In the genomic region with DNA sequence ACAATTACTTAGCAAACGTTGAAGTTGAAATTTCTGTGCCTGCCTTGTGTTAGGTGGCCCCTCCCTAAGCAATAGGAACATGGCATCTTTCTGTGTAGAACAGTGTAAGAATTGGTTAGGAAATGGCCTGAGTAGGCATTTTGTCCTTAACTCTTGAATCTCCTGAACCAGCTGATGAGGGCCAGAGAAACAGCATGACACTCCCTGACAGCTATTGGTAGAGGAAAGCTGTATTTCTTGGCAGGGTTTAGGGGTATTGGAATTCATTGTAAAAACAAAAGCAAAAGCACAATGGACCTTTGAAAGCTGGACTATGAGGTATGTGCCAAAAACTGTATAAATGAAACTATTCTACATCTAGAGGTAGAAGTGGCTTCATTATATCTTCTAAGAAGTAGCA, we compare ENCODE assay signal across 18 cellular contexts. TPM values are rescaled to one million over a fixed set of nuclear protein-coding genes. Genes with fewer than 3 reads are reported as not detected.
A peak's percentile ranks its signal among the peaks of the same experiment; 100 is the strongest.
DNase-seq lines count a peak whose midpoint lies in the region; ATAC-seq and TF ChIP-seq lines count a peak whose summit lies in the region.
"Had no signal": no experiment of that assay in that cellular context is flagged by ENCODE, and none has a peak within 500 bp of the region (broad histone marks: within the 10 kb centered on the region; RNA-seq: fewer than 3 reads in every experiment).

No MANE protein-coding gene starts in this region.

- no peaks in the 10 kb centered on the region for H3K27me3 ChIP-seq in stomach

- no peaks in the 10 kb centered on the region for H3K9me3 ChIP-seq in stomach
- H3K9me3 ChIP-seq: mucosa of descending colon, prostate gland had no signal

- no peak for TF ChIP-seq CTCF in HFFc6 (IDR thresholded peaks at IDR 0.05)
- no peak for TF ChIP-seq CTCF in cardiac fibroblast (IDR thresholded peaks at IDR 0.05; ENCODE audit: low read depth, low read length)
- no peak for TF ChIP-seq CTCF in stomach (IDR thresholded peaks at IDR 0.05)

- no peak overlapping the region for H3K4me3 Mint-ChIP-seq in HFFc6
- H3K4me3 Mint-ChIP-seq: activated T-cell treated with anti-CD3 and anti-CD28 coated beads, Interleukin-2, amount 50 U/mL, for 24 hours; CD14-positive monocyte; stimulated activated naive B cell treated with anti-CD40 and anti-IgM and Interleukin-4, amounts not matched to agents 10 μg/mL and 1 μg/mL and 100 μg/mL, for 72 hours had no signal

- peak; percentile 32 for DNase-seq in HFFc6
- DNase-seq in cardiac fibroblast (ENCODE audit: low read depth in 2 of 2), result peak; percentile 85 to 90
- no peak for DNase-seq in left ventricle myocardium superior
- DNase-seq in stomach, result no peak
- no peak for DNase-seq in NOMO-1 treated with dmso at 0.1 percent for 144 hours (lab: John Stamatoyannopoulos, UW; ENCODE audit: unreplicated experiment)
- no peak for DNase-seq in activated gamma-delta T cell (lab: John Stamatoyannopoulos, UW)
- DNase-seq: activated CD4-positive, alpha-beta T cell treated with anti-CD3 and anti-CD28 coated beads for 1 hour; activated T-cell treated with anti-CD3 and anti-CD28 coated beads, Interleukin-2, amount 50 U/mL, for 24 hours; Karpas-422; mucosa of descending colon; NCI-H2107; stimulated activated CD4-positive, alpha-beta T cell treated with anti-CD3 and anti-CD28 coated beads, Interleukin-4, amount 100 ng/mL, for 1 hour; stimulated activated naive B cell treated with anti-CD40 and anti-IgM and Interleukin-4, amounts not matched to agents 10 μg/mL and 1 μg/mL and 100 μg/mL, for 72 hours; T-helper 1 cell had no signal

- TF ChIP-seq EP300 in stomach (IDR thresholded peaks at IDR 0.05), result no peak

- peak overlapping the region in 4 of 5 donors; percentile 2 to 52 (median 26) for H3K27ac ChIP-seq in stomach
- H3K27ac ChIP-seq: prostate gland had no signal

- no peaks in the 10 kb centered on the region for H3K9me3 Mint-ChIP-seq in HFFc6
- H3K9me3 Mint-ChIP-seq: activated T-cell treated with anti-CD3 and anti-CD28 coated beads, Interleukin-2, amount 50 U/mL, for 24 hours; CD14-positive monocyte; stimulated activated naive B cell treated with anti-CD40 and anti-IgM and Interleukin-4, amounts not matched to agents 10 μg/mL and 1 μg/mL and 100 μg/mL, for 72 hours had no signal

- TF ChIP-seq POLR2A in stomach (IDR thresholded peaks at IDR 0.05), result no peak

- no peaks in the 10 kb centered on the region; the same call in 1 of the 2 replicates for H3K27me3 Mint-ChIP-seq in HFFc6 (ENCODE audit: insufficient read depth)
- H3K27me3 Mint-ChIP-seq: activated T-cell treated with anti-CD3 and anti-CD28 coated beads, Interleukin-2, amount 50 U/mL, for 24 hours; stimulated activated naive B cell treated with anti-CD40 and anti-IgM and Interleukin-4, amounts not matched to agents 10 μg/mL and 1 μg/mL and 100 μg/mL, for 72 hours had no signal

- H3K4me1 Mint-ChIP-seq in HFFc6 (ENCODE audit: low read depth), result peaks cover 85% of the 10 kb centered on the region
- H3K4me1 Mint-ChIP-seq: CD14-positive monocyte had no signal

- 17 to 44% (median 31%) methylated on average over 1 of the region's 1 CpG for WGBS in stomach, 5 donors

- H3K36me3 Mint-ChIP-seq in HFFc6 (ENCODE audit: low read depth), result peaks cover 6% of the 10 kb centered on the region; the same call in 1 of the 2 replicates

- no peak overlapping the region for H3K4me3 ChIP-seq in cardiac fibroblast (replicated peaks in 1 of 2; ENCODE audit: low read depth in 2 of 2, low read length in 2 of 2)
- no peak overlapping the region for H3K4me3 ChIP-seq in stomach
- H3K4me3 ChIP-seq: mucosa of descending colon, prostate gland had no signal

- peaks cover 12 to 56% (median 42%) of the 10 kb centered on the region in 4 donors for H3K36me3 ChIP-seq in stomach
- H3K36me3 ChIP-seq: prostate gland had no signal

- peak; percentile 34 for ATAC-seq in left ventricle myocardium superior
- no peak for ATAC-seq in HG02884 (IDR thresholded peaks at IDR 0.05; ENCODE audit: unreplicated experiment)
- no peak for ATAC-seq in GM18502 (IDR thresholded peaks at IDR 0.05; ENCODE audit: poor library complexity, unreplicated experiment)
- ATAC-seq: mucosa of descending colon; stimulated activated naive B cell treated with anti-CD40 and anti-IgM and Interleukin-4, amounts not matched to agents 10 μg/mL and 1 μg/mL and 100 μg/mL, for 72 hours had no signal

- H3K4me1 ChIP-seq in stomach, result peaks cover 7 to 42% (median 31%) of the 10 kb centered on the region in 4 donors
- H3K4me1 ChIP-seq: prostate gland had no signal

- intact Hi-C loops in left ventricle myocardium superior (cut with micrococcal nuclease) (no loop called here), stomach (cut with DNase I; ENCODE audit: low total_unique reads) (no loop called here)

- H3K27ac Mint-ChIP-seq in HFFc6, result peak overlapping the region; percentile 16; the same call in 1 of the 2 replicates
- H3K27ac Mint-ChIP-seq: activated T-cell treated with anti-CD3 and anti-CD28 coated beads, Interleukin-2, amount 50 U/mL, for 24 hours; stimulated activated naive B cell treated with anti-CD40 and anti-IgM and Interleukin-4, amounts not matched to agents 10 μg/mL and 1 μg/mL and 100 μg/mL, for 72 hours had no signal

RNA-seq across cellular contexts. Expression of gene LRTM2, which starts 40.6 kb away (rescaled TPM):
- total RNA-seq in HFFc6 (2021; fragmentation: NEBNext Ultra II Directional; extraction: Animal tissue kit (Norgen Biotek cat#: 25700)), result not detected
- total RNA-seq in left ventricle myocardium superior (not detected), stomach (not detected)
- under 1 TPM in 1 of 3 donors, not detected in 2; 0.03 TPM for polyA plus RNA-seq in stomach
- total RNA-seq: mucosa of descending colon, prostate gland had no signal
- polyA plus RNA-seq: CD14-positive monocyte had no signal

Comparison
In these comparisons a context has a peak if more than half of its experiments do, and no peak if none do; other contexts are left out.
1. DNase-seq: peak in HFFc6 (single experiment) and cardiac fibroblast (2 of 2); none in left ventricle myocardium superior (single experiment), stomach (single experiment), NOMO-1 treated with dmso at 0.1 percent for 144 hours (single experiment) and activated gamma-delta T cell (single experiment).